22 cellular contexts compared by ENCODE assay signal in the genomic region with DNA sequence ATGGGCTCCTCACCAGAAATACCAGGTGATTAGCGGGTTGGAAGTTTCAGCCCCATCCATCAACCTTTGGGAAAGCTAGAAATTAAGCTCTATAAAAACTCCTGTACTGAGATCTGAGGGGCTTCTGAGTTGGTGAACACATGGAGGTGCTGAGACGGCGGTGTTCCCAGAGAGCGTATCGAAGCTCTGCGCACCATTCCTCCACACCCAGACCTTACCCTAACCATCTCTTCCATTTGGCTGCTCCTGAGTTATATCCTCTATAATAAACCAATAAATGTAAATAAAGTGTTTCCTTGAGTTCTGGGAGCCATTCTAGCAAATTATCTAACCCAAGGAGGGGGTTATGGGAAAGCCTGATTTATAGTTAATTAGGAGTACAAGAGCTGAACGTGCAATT.
"Had no signal": no experiment of that assay in that cellular context is flagged by ENCODE, and none has a peak within 500 bp of the region (broad histone marks: within the 10 kb centered on the region; RNA-seq: fewer than 3 reads in every experiment).

No MANE protein-coding gene starts in this region.

- H3K9me3 Mint-ChIP-seq: central memory CD8-positive, alpha-beta T cell; immature natural killer cell had no signal

- ATAC-seq: activated naive CD4-positive, alpha-beta T cell treated with anti-CD3 and anti-CD28 coated beads, Interleukin-2, amount 50 U/mL, for 72 hours; foreskin keratinocyte; pancreas had no signal

- H3K27me3 ChIP-seq: breast epithelium, foreskin keratinocyte, pancreas, stomach, suprapubic skin, tibial nerve, uterus had no signal

- H3K36me3 ChIP-seq: breast epithelium, pancreas, suprapubic skin, uterus had no signal

- H3K4me3 Mint-ChIP-seq: activated CD4-positive, alpha-beta T cell treated with anti-CD3 and anti-CD28 coated beads, Interleukin-2, amount 10 ng/mL, durations not matched to agents 7 days and 5 days; central memory CD8-positive, alpha-beta T cell; immature natural killer cell; mesothelial cell of epicardium; nephron had no signal

- H3K9me3 ChIP-seq: breast epithelium, pancreas, stomach, suprapubic skin, uterus had no signal

- H3K4me3 ChIP-seq: breast epithelium, left ventricle myocardium inferior, pancreas, stomach, suprapubic skin, tibial nerve, uterus had no signal

- H3K4me1 ChIP-seq: breast epithelium, pancreas, uterus had no signal

- H3K27ac ChIP-seq: breast epithelium, foreskin keratinocyte, left ventricle myocardium inferior, pancreas, stomach, suprapubic skin, tibial nerve had no signal

- DNase-seq: activated CD4-positive, alpha-beta T cell treated with anti-CD3 and anti-CD28 coated beads, Interleukin-2, amount 10 ng/mL, durations not matched to agents 7 days and 5 days; activated CD8-positive, alpha-beta memory T cell treated with anti-CD3 and anti-CD28 coated beads for 24 hours; activated CD8-positive, alpha-beta memory T cell treated with anti-CD3 and anti-CD28 coated beads, Interleukin-2, amount 50 U/mL, for 4 hours; activated gamma-delta T cell; amniotic stem cell; effector memory CD4-positive, alpha-beta T cell; foreskin keratinocyte; immature natural killer cell; left ventricle myocardium inferior; pancreas; right cardiac atrium; stimulated activated CD4-positive, alpha-beta T cell treated with anti-CD3 and anti-CD28 coated beads, Interleukin-1b, Interleukin-23, amount 100 ng/mL, for 48 hours; stomach; SW 1271; uterus had no signal

- H3K27me3 Mint-ChIP-seq: activated CD4-positive, alpha-beta T cell treated with anti-CD3 and anti-CD28 coated beads, Interleukin-2, amount 10 ng/mL, durations not matched to agents 7 days and 5 days; central memory CD8-positive, alpha-beta T cell had no signal

- H3K27ac Mint-ChIP-seq: activated CD4-positive, alpha-beta T cell treated with anti-CD3 and anti-CD28 coated beads, Interleukin-2, amount 10 ng/mL, durations not matched to agents 7 days and 5 days; mesothelial cell of epicardium had no signal
